In genomic region chr5:16773990-16774389, GRCh38 we compare ENCODE assay signal across 20 cellular contexts.
DNase-seq lines count a peak whose midpoint lies in the region; ATAC-seq, FAIRE-seq and TF ChIP-seq lines count a peak whose summit lies in the region.
"Had no signal": no experiment of that assay in that cellular context is flagged by ENCODE, and none has a peak within 500 bp of the region (broad histone marks: within the 10 kb centered on the region; RNA-seq: fewer than 3 reads in every experiment).

No MANE protein-coding gene starts in this region.

- H3K9me3 Mint-ChIP-seq in GM23338, result no peaks in the 10 kb centered on the region
- no peaks in the 10 kb centered on the region for H3K9me3 Mint-ChIP-seq in glutamatergic neuron (ENCODE audit: unreplicated experiment)
- H3K9me3 Mint-ChIP-seq in stimulated activated naive CD8-positive, alpha-beta T cell treated with anti-CD3 and anti-CD28 coated beads, Interleukin-15, amount 100 ng/mL, for 72 hours, result no peaks in the 10 kb centered on the region
- H3K9me3 Mint-ChIP-seq: endodermal cell, IgD-negative memory B cell, mesothelial cell of epicardium had no signal

- no peaks in the 10 kb centered on the region; the same call in 1 of the 2 replicates for H3K79me2 ChIP-seq in GM23338 (replicated peaks; ENCODE audit: insufficient read depth)

- peak; percentile 67 for DNase-seq in AG08395 (ENCODE audit: low spot score)
- DNase-seq in GM23338 (ENCODE audit: low spot score), result no peak
- peak; percentile 98 for DNase-seq in NCI-H748 (lab: John Stamatoyannopoulos, UW; ENCODE audit: unreplicated experiment)
- DNase-seq in glutamatergic neuron, result no peak
- no peak for DNase-seq in kidney
- no peak for DNase-seq in effector CD4-positive, alpha-beta T cell
- no peak for DNase-seq in stimulated activated naive CD8-positive, alpha-beta T cell treated with anti-CD3 and anti-CD28 coated beads, Interleukin-15, amount 100 ng/mL, for 72 hours
- DNase-seq: activated CD8-positive, alpha-beta memory T cell treated with anti-CD3 and anti-CD28 coated beads for 24 hours; activated effector memory CD4-positive, alpha-beta T cell treated with anti-CD3 and anti-CD28 coated beads, Interleukin-2, amount 50 U/mL, for 16 hours; AML-193; DMS79; endodermal cell; islet precursor cell; NCI-H1105; posterior cingulate gyrus; SJCRH30 had no signal

- H2AFZ ChIP-seq in GM23338, result no peak overlapping the region

- H3K27me3 ChIP-seq in GM23338 (ENCODE audit: insufficient read depth), result no peaks in the 10 kb centered on the region
- H3K27me3 ChIP-seq: SJCRH30, suprapubic skin had no signal

- H3K36me3 Mint-ChIP-seq in GM23338 (ENCODE audit: low read depth) (peaks cover 7% of the 10 kb centered on the region), glutamatergic neuron (ENCODE audit: unreplicated experiment) (no peaks in the 10 kb centered on the region)
- H3K36me3 Mint-ChIP-seq: IgD-negative memory B cell had no signal

- FAIRE-seq in kidney (lab: Jason Lieb, UNC), result no peak

- no peak overlapping the region for H3K4me2 ChIP-seq in GM23338

- TF ChIP-seq CTCF in GM23338 (conservative IDR thresholded peaks at IDR 0.05; ENCODE audit: low read depth in 2 of 2) (no peak), glutamatergic neuron (IDR thresholded peaks at IDR 0.05; ENCODE audit: partially characterized antibody, unreplicated experiment) (no peak), kidney (IDR thresholded peaks at IDR 0.05; ENCODE audit: borderline replicate concordance, extremely low read depth, insufficient read depth) (no peak)

- H3K27ac Mint-ChIP-seq in GM23338 (peak overlapping the region; percentile 42), glutamatergic neuron (ENCODE audit: unreplicated experiment) (peak overlapping the region; percentile 85)
- H3K27ac Mint-ChIP-seq in stimulated activated naive CD8-positive, alpha-beta T cell treated with anti-CD3 and anti-CD28 coated beads, Interleukin-15, amount 100 ng/mL, for 72 hours, result no peak overlapping the region
- H3K27ac Mint-ChIP-seq: IgD-negative memory B cell, mesothelial cell of epicardium had no signal

- no peaks in the 10 kb centered on the region for H3K36me3 ChIP-seq in GM23338 (ENCODE audit: insufficient read depth)
- peaks cover 0 to 5% of the 10 kb centered on the region in 2 donors for H3K36me3 ChIP-seq in kidney (ENCODE audit: control insufficient read depth in 1 of 2, insufficient read depth in 2 of 2, low read length in 2 of 2)
- H3K36me3 ChIP-seq: SJCRH30 had no signal

- H4K20me1 ChIP-seq in GM23338 (replicated peaks; ENCODE audit: insufficient read depth), result no peaks in the 10 kb centered on the region

- no peaks in the 10 kb centered on the region for H3K9me2 ChIP-seq in GM23338 (ENCODE audit: insufficient read depth)

- H3K4me1 Mint-ChIP-seq in GM23338 (peaks cover 25% of the 10 kb centered on the region), glutamatergic neuron (ENCODE audit: low read depth, unreplicated experiment) (peaks cover 12% of the 10 kb centered on the region)
- no peaks in the 10 kb centered on the region for H3K4me1 Mint-ChIP-seq in stimulated activated naive CD8-positive, alpha-beta T cell treated with anti-CD3 and anti-CD28 coated beads, Interleukin-15, amount 100 ng/mL, for 72 hours
- H3K4me1 Mint-ChIP-seq: IgD-negative memory B cell, mesothelial cell of epicardium had no signal

- H3K4me3 Mint-ChIP-seq in GM23338 (no peak overlapping the region), glutamatergic neuron (ENCODE audit: unreplicated experiment) (no peak overlapping the region)
- H3K4me3 Mint-ChIP-seq in stimulated activated naive CD8-positive, alpha-beta T cell treated with anti-CD3 and anti-CD28 coated beads, Interleukin-15, amount 100 ng/mL, for 72 hours, result no peak overlapping the region
- H3K4me3 Mint-ChIP-seq: endodermal cell, IgD-negative memory B cell, mesothelial cell of epicardium had no signal

- H3K4me1 ChIP-seq in GM23338 (ENCODE audit: insufficient read depth), result peaks cover 13% of the 10 kb centered on the region; the same call in 1 of the 2 replicates
- no peaks in the 10 kb centered on the region for H3K4me1 ChIP-seq in kidney (ENCODE audit: control insufficient read depth in 1 of 2, insufficient read depth in 1 of 2, low read depth in 1 of 2, low read length in 2 of 2)
- H3K4me1 ChIP-seq: SJCRH30 had no signal

- H3K27ac ChIP-seq in GM23338 (ENCODE audit: low read depth) (no peak overlapping the region), kidney (ENCODE audit: low read depth in 2 of 2, low read length in 2 of 2) (no peak overlapping the region)
- H3K27ac ChIP-seq: SJCRH30, suprapubic skin had no signal

- H3K9me3 ChIP-seq in kidney (ENCODE audit: control insufficient read depth in 1 of 2, low read length in 2 of 2), result no peaks in the 10 kb centered on the region
- H3K9me3 ChIP-seq: SJCRH30, suprapubic skin had no signal

- H3K27me3 Mint-ChIP-seq in GM23338 (ENCODE audit: insufficient read depth, low read depth, poor library complexity) (no peaks in the 10 kb centered on the region), glutamatergic neuron (ENCODE audit: unreplicated experiment) (no peaks in the 10 kb centered on the region)
- H3K27me3 Mint-ChIP-seq in stimulated activated naive CD8-positive, alpha-beta T cell treated with anti-CD3 and anti-CD28 coated beads, Interleukin-15, amount 100 ng/mL, for 72 hours, result no peaks in the 10 kb centered on the region
- H3K27me3 Mint-ChIP-seq: IgD-negative memory B cell had no signal

- no peaks in the 10 kb centered on the region for H3F3A ChIP-seq in GM23338 (replicated peaks; ENCODE audit: low read depth)

- no peak overlapping the region for H3K9ac ChIP-seq in kidney (ENCODE audit: low read length in 2 of 2)

- H3K4me3 ChIP-seq in GM23338 (no peak overlapping the region), kidney (ENCODE audit: low read length in 2 of 2) (no peak overlapping the region)
- H3K4me3 ChIP-seq: SJCRH30, suprapubic skin had no signal

- intact Hi-C loops in kidney (cut with DNase I), result no loop called here

- ATAC-seq in GM23338 (no peak; the same call in 2 of the 3 replicates), HG02623 (IDR thresholded peaks at IDR 0.05; ENCODE audit: unreplicated experiment) (no peak)
- no peak for ATAC-seq in stimulated activated naive CD8-positive, alpha-beta T cell treated with anti-CD3 and anti-CD28 coated beads, Interleukin-15, amount 100 ng/mL, for 72 hours

TF ChIP-seq in GM23338, 12 proteins besides CTCF, POLR2A, EP300 and RAD21:
- TF ChIP-seq ZNF331 (CRISPR knock-in tag; IDR thresholded peaks at IDR 0.05; ENCODE audit: low read depth), result no peak
- no peak for TF ChIP-seq EZH2 (IDR thresholded peaks at IDR 0.05; ENCODE audit: low read depth, unreplicated experiment)
- TF ChIP-seq ZNF114 (CRISPR knock-in tag; IDR thresholded peaks at IDR 0.05), result no peak
- no peak for TF ChIP-seq REST (IDR thresholded peaks at IDR 0.05; ENCODE audit: unreplicated experiment)

Comparison
In these comparisons a context has a peak if more than half of its experiments do, and no peak if none do; other contexts are left out.
1. DNase-seq: peak in AG08395 (single experiment) and NCI-H748 (single experiment); none in GM23338 (single experiment), glutamatergic neuron (single experiment), kidney (single experiment), effector CD4-positive, alpha-beta T cell (single experiment) and stimulated activated naive CD8-positive, alpha-beta T cell treated with anti-CD3 and anti-CD28 coated beads, Interleukin-15, amount 100 ng/mL, for 72 hours (0 of 2).
2. H3K27ac Mint-ChIP-seq: peak in GM23338 (single experiment) and glutamatergic neuron (single experiment); none in stimulated activated naive CD8-positive, alpha-beta T cell treated with anti-CD3 and anti-CD28 coated beads, Interleukin-15, amount 100 ng/mL, for 72 hours (0 of 2).